In genomic region chr20:43915209-43916072, GRCh38 we compare ENCODE assay signal across 8 cellular contexts. TPM values are rescaled to one million over a fixed set of nuclear protein-coding genes. Genes with fewer than 3 reads are reported as not detected.
A peak's percentile ranks its signal among the peaks of the same experiment; 100 is the strongest.
DNase-seq lines count a peak whose midpoint lies in the region; TF ChIP-seq lines count a peak whose summit lies in the region.

No MANE protein-coding gene starts in this region.

- peaks cover 16% of the 10 kb centered on the region for H3K9me3 Mint-ChIP-seq in activated naive CD8-positive, alpha-beta T cell treated with anti-CD3 and anti-CD28 coated beads for 36 hours

- DNase-seq in GM13977 (ENCODE audit: low spot score) (peak; percentile 52), NT2/D1 (ENCODE audit: low read depth, low spot score) (no peak), WERI-Rb-1 (no peak), Ammon's horn (ENCODE audit: low spot score) (no peak), mucosa of gallbladder (ENCODE audit: low spot score) (no peak)
- peak; percentile 23 for DNase-seq in activated naive CD8-positive, alpha-beta T cell treated with anti-CD3 and anti-CD28 coated beads for 36 hours
- peak; percentile 39 to 56 for DNase-seq in stimulated activated CD4-positive, alpha-beta T cell treated with anti-CD3 and anti-CD28 coated beads, Interleukin-2, amount 100 ng/mL, for 24 hours

- peak overlapping the region; percentile 66 for H3K4me3 Mint-ChIP-seq in activated naive CD8-positive, alpha-beta T cell treated with anti-CD3 and anti-CD28 coated beads for 36 hours

- H3K27ac ChIP-seq in iPS-18a (ENCODE audit: low read length) (no peak overlapping the region), WERI-Rb-1 (no peak overlapping the region)

- peaks cover 17% of the 10 kb centered on the region for H3K4me1 ChIP-seq in NT2/D1 (ENCODE audit: insufficient read depth, insufficient read length)
- H3K4me1 ChIP-seq in iPS-18a (ENCODE audit: control insufficient read depth, low read depth, low read length): peaks cover 5% of the 10 kb centered on the region

- peaks cover 18% of the 10 kb centered on the region for H3K4me1 Mint-ChIP-seq in activated naive CD8-positive, alpha-beta T cell treated with anti-CD3 and anti-CD28 coated beads for 36 hours

- H3K9me3 ChIP-seq in NT2/D1 (ENCODE audit: insufficient read depth, low read length) (peaks cover 14% of the 10 kb centered on the region), iPS-18a (ENCODE audit: control insufficient read depth, low read depth, low read length) (no peaks in the 10 kb centered on the region), WERI-Rb-1 (ENCODE audit: severe bottlenecking) (peaks cover 14% of the 10 kb centered on the region)

- H3K9ac ChIP-seq in NT2/D1 (ENCODE audit: insufficient read length, low read depth): peak overlapping the region; percentile 81
- H3K9ac ChIP-seq in iPS-18a (ENCODE audit: low read length): no peak overlapping the region

- peaks cover 11% of the 10 kb centered on the region for H3K36me3 Mint-ChIP-seq in activated naive CD8-positive, alpha-beta T cell treated with anti-CD3 and anti-CD28 coated beads for 36 hours

- no peaks in the 10 kb centered on the region for H3K36me3 ChIP-seq in NT2/D1 (ENCODE audit: insufficient read depth, insufficient read length, low read length)
- H3K36me3 ChIP-seq in iPS-18a (ENCODE audit: control insufficient read depth, low read depth, low read length): no peaks in the 10 kb centered on the region
- H3K36me3 ChIP-seq in WERI-Rb-1: no peaks in the 10 kb centered on the region

- in situ Hi-C loops in GM13977 (cut with MboI; ENCODE audit: low pct_unique_long_range_greater_than_20kb, low sequenced_read_pairs, unreplicated experiment): no loop called here

- no peak for TF ChIP-seq CTCF in GM13977 (IDR thresholded peaks at IDR 0.05; ENCODE audit: extremely low read depth, insufficient read depth, missing control alignments)
- TF ChIP-seq CTCF in WERI-Rb-1 (IDR thresholded peaks at IDR 0.05; ENCODE audit: low read depth, low read length): no peak

- peaks cover 82% of the 10 kb centered on the region for H3K27me3 Mint-ChIP-seq in activated naive CD8-positive, alpha-beta T cell treated with anti-CD3 and anti-CD28 coated beads for 36 hours

- H3K4me3 ChIP-seq in NT2/D1 (ENCODE audit: insufficient read length, low read depth) (peak overlapping the region; percentile 65), iPS-18a (ENCODE audit: low read length) (peak overlapping the region; percentile 56), WERI-Rb-1 (ENCODE audit: low read depth, low read length) (no peak overlapping the region)

- no peak overlapping the region for H3K27ac Mint-ChIP-seq in activated naive CD8-positive, alpha-beta T cell treated with anti-CD3 and anti-CD28 coated beads for 36 hours

- peaks cover 37% of the 10 kb centered on the region for H3K27me3 ChIP-seq in NT2/D1 (ENCODE audit: insufficient read depth, insufficient read length)
- H3K27me3 ChIP-seq in iPS-18a (ENCODE audit: control insufficient read depth, insufficient read depth, low read length): peaks cover 44% of the 10 kb centered on the region
- H3K27me3 ChIP-seq in WERI-Rb-1 (ENCODE audit: insufficient read depth, low read depth, severe bottlenecking): peaks cover 78% of the 10 kb centered on the region

RNA-seq across cellular contexts. Expression of gene TOX2, which starts 0.8 kb away (rescaled TPM):
- total RNA-seq in activated naive CD8-positive, alpha-beta T cell treated with anti-CD3 and anti-CD28 coated beads for 36 hours: under 1 TPM; 0.45 to 0.52 TPM
- total RNA-seq in mucosa of gallbladder: 4.5 TPM

Comparison
In these comparisons a context has a peak if more than half of its experiments do, and no peak if none do; other contexts are left out.
1. DNase-seq: peak in GM13977 (single experiment), activated naive CD8-positive, alpha-beta T cell treated with anti-CD3 and anti-CD28 coated beads for 36 hours (single experiment) and stimulated activated CD4-positive, alpha-beta T cell treated with anti-CD3 and anti-CD28 coated beads, Interleukin-2, amount 100 ng/mL, for 24 hours (2 of 2); none in NT2/D1 (single experiment), WERI-Rb-1 (single experiment), Ammon's horn (single experiment) and mucosa of gallbladder (single experiment).